ENCODE assay signal across 13 cellular contexts in the genomic region with DNA sequence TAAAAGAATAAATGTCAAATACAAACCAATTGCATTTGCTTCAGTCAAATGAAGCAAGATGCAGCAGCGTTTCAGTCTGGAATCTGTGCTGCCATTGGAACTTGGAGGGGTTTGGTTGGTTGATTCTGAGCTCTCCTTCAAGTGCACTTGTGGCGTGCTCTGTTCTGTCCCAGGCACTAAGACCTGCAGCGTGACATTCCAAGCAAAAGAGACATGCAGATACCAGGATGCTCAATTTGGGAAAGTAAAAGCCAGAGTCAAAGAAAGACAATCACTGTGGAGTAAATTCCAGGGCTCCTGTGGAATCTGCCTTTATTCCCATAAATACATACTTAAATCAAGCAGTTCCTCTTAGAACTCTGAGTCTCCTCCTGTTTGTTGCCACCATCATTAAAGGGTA.
"Had no signal": no experiment of that assay in that cellular context is flagged by ENCODE, and none has a peak within 500 bp of the region (broad histone marks: within the 10 kb centered on the region; RNA-seq: fewer than 3 reads in every experiment).

No MANE protein-coding gene starts in this region.

- H3K4me3 ChIP-seq: breast epithelium, neural progenitor cell, transverse colon had no signal

- H3K4me2 ChIP-seq: neural progenitor cell had no signal

- H3K9me3 ChIP-seq: breast epithelium, transverse colon had no signal

- H3K36me3 ChIP-seq: breast epithelium, neural progenitor cell, transverse colon had no signal

- H3K4me1 ChIP-seq: breast epithelium, transverse colon had no signal

- H3K9ac ChIP-seq: neural progenitor cell had no signal

- DNase-seq: activated CD4-positive, alpha-beta T cell treated with anti-CD3 and anti-CD28 coated beads, Interleukin-2, amount 10 ng/mL, durations not matched to agents 7 days and 5 days; activated CD4-positive, CD25-positive, alpha-beta regulatory T cell; activated naive CD4-positive, alpha-beta T cell; activated naive CD8-positive, alpha-beta T cell treated with anti-CD3 and anti-CD28 coated beads, Interleukin-2, amount 10 ng/mL, durations not matched to agents 7 days and 5 days; hippocampal formation; kidney glomerular epithelial cell; midbrain; stimulated activated CD4-positive, alpha-beta T cell treated with anti-CD3 and anti-CD28 coated beads, Interleukin-15, amount 100 ng/mL, for 24 hours; stimulated activated CD4-positive, alpha-beta T cell treated with anti-CD3 and anti-CD28 coated beads, Interleukin-4, amount 100 ng/mL, for 1 hour; stimulated activated naive B cell treated with anti-CD40 and anti-IgM and Interleukin-4, amounts not matched to agents 10 μg/mL and 1 μg/mL and 100 μg/mL, for 72 hours; transverse colon had no signal

- H3K27ac ChIP-seq: breast epithelium, neural progenitor cell, transverse colon had no signal

- H3K27me3 ChIP-seq: breast epithelium, neural progenitor cell, transverse colon had no signal

- ATAC-seq: stimulated activated naive B cell treated with anti-CD40 and anti-IgM and Interleukin-4, amounts not matched to agents 10 μg/mL and 1 μg/mL and 100 μg/mL, for 72 hours had no signal
